9 cellular contexts compared by ENCODE assay signal in genomic region chr16:2683041-2683440, GRCh38. TPM values are rescaled to one million over a fixed set of nuclear protein-coding genes. Genes with fewer than 3 reads are reported as not detected.
DNase-seq lines count a peak whose midpoint lies in the region; ATAC-seq and TF ChIP-seq lines count a peak whose summit lies in the region.
"Not testable (repeated sequence)": the region's sequence is repeated elsewhere in the genome, so short reads cannot be mapped to it uniquely, and the experiment has no call there.
"Had no signal": no experiment of that assay in that cellular context is flagged by ENCODE, and none has a peak within 500 bp of the region (broad histone marks: within the 10 kb centered on the region; RNA-seq: fewer than 3 reads in every experiment).

No MANE protein-coding gene starts in this region.

- intact Hi-C loops in OCI-LY7 (cut with micrococcal nuclease; ENCODE audit: unreplicated experiment): loop anchor here (2.0 kb wide), 1 partner anchor 38 kb away; the partner anchor contains the start of gene PRSS27
- intact Hi-C loops in prostate gland (cut with DNase I); upper lobe of right lung (cut with DNase I): not testable (repeated sequence)

- H3K4me2 ChIP-seq in OCI-LY7 (ENCODE audit: low read length): peak overlapping the region; percentile 73

- peak overlapping the region; percentile 96 for H3K4me3 Mint-ChIP-seq in activated T-cell treated with anti-CD3 and anti-CD28 coated beads, Interleukin-2, amount 50 U/mL, for 24 hours
- H3K4me3 Mint-ChIP-seq in chondrocyte (ENCODE audit: unreplicated experiment): peak overlapping the region; percentile 93

- ATAC-seq in foreskin keratinocyte; lung (ENCODE audit: insufficient read depth, low FRiP score); upper lobe of right lung: not testable (repeated sequence)

- not testable (repeated sequence) for H3K36me3 ChIP-seq in OCI-LY7 (ENCODE audit: insufficient read depth, low read length); lung (ENCODE audit: control insufficient read depth in 2 of 2, insufficient read depth in 2 of 2, low read length in 2 of 2); prostate gland; upper lobe of right lung

- not testable (repeated sequence) for H3K27me3 Mint-ChIP-seq in activated T-cell treated with anti-CD3 and anti-CD28 coated beads, Interleukin-2, amount 50 U/mL, for 24 hours; chondrocyte (ENCODE audit: low read depth)

- H3K4me1 ChIP-seq in OCI-LY7 (ENCODE audit: insufficient read depth, low read length, poor library complexity, severe bottlenecking) (peaks cover 21% of the 10 kb centered on the region), upper lobe of right lung (peaks cover 18% of the 10 kb centered on the region)
- not testable (repeated sequence) for H3K4me1 ChIP-seq in foreskin keratinocyte; lung (ENCODE audit: control insufficient read depth in 2 of 2, insufficient read depth in 2 of 2, low read length in 2 of 2); prostate gland (replicated peaks)

- H3K4me3 ChIP-seq in GM08714 (ENCODE audit: low read length) (peak overlapping the region; percentile 75), OCI-LY7 (ENCODE audit: low read depth, low read length, poor library complexity, severe bottlenecking) (peak overlapping the region; percentile 90), lung (peak overlapping the region; percentile 99), prostate gland (peak overlapping the region; percentile 87 to 88), upper lobe of right lung (peak overlapping the region; percentile 99)

- H3K27me3 ChIP-seq in foreskin keratinocyte; lung (ENCODE audit: control insufficient read depth, insufficient read depth); prostate gland (replicated peaks; ENCODE audit: insufficient read depth); upper lobe of right lung: not testable (repeated sequence)

- not testable (repeated sequence) for TF ChIP-seq POLR2A in prostate gland (IDR thresholded peaks at IDR 0.05)

- WGBS in lung, 2 donors: 8 to 10% methylated on average over 13 of the region's 13 CpGs
- WGBS in prostate gland: 6% methylated on average over 13 of the region's 13 CpGs

- not testable (repeated sequence) for TF ChIP-seq CTCF in OCI-LY7 (conservative IDR thresholded peaks at IDR 0.05; ENCODE audit: low read length); chondrocyte (IDR thresholded peaks at IDR 0.05); foreskin keratinocyte (conservative IDR thresholded peaks at IDR 0.05); lung (IDR thresholded peaks at IDR 0.05; ENCODE audit: control extremely low read depth, extremely low read depth); prostate gland (IDR thresholded peaks at IDR 0.05); upper lobe of right lung (IDR thresholded peaks at IDR 0.05)

- DNase-seq in OCI-LY7 (ENCODE audit: low spot score); activated T-cell treated with anti-CD3 and anti-CD28 coated beads, Interleukin-2, amount 50 U/mL, for 24 hours; chondrocyte (ENCODE audit: low spot score); foreskin keratinocyte; lung (ENCODE audit: low spot score); prostate gland (ENCODE audit: low spot score): not testable (repeated sequence)
- DNase-seq in upper lobe of right lung: peak; percentile 5

- H3K27ac ChIP-seq in OCI-LY7 (ENCODE audit: low read depth, low read length, poor library complexity, severe bottlenecking): not testable (repeated sequence)
- H3K27ac ChIP-seq in foreskin keratinocyte (peak overlapping the region; percentile 94), lung (ENCODE audit: low read depth in 1 of 2, low read length in 1 of 2) (peak overlapping the region; percentile 80 to 95), prostate gland (peak overlapping the region in 1 of 2 donors; percentile 58), upper lobe of right lung (peak overlapping the region; percentile 88)

- CTCF ChIA-PET in OCI-LY7 (lab: Charles Lee; ENCODE audit: unreplicated experiment): not testable (repeated sequence)

- peaks cover 45% of the 10 kb centered on the region for H3K36me3 Mint-ChIP-seq in activated T-cell treated with anti-CD3 and anti-CD28 coated beads, Interleukin-2, amount 50 U/mL, for 24 hours (ENCODE audit: low read depth)
- not testable (repeated sequence) for H3K36me3 Mint-ChIP-seq in chondrocyte (ENCODE audit: low read depth)

- H3K9me2 ChIP-seq in OCI-LY7 (ENCODE audit: insufficient read depth, low read length): not testable (repeated sequence)

- H3K79me2 ChIP-seq in OCI-LY7 (ENCODE audit: insufficient read depth, low read depth, low read length): peaks cover 32% of the 10 kb centered on the region

- peaks cover 13% of the 10 kb centered on the region for H4K20me1 ChIP-seq in OCI-LY7 (ENCODE audit: insufficient read depth, low read length)

- H3K4me1 Mint-ChIP-seq in activated T-cell treated with anti-CD3 and anti-CD28 coated beads, Interleukin-2, amount 50 U/mL, for 24 hours (ENCODE audit: low read depth): peaks cover 43% of the 10 kb centered on the region
- peaks cover 14% of the 10 kb centered on the region for H3K4me1 Mint-ChIP-seq in chondrocyte (ENCODE audit: low read depth)

- H3K27ac Mint-ChIP-seq in activated T-cell treated with anti-CD3 and anti-CD28 coated beads, Interleukin-2, amount 50 U/mL, for 24 hours: peak overlapping the region; percentile 98
- peak overlapping the region; percentile 85 for H3K27ac Mint-ChIP-seq in chondrocyte (ENCODE audit: unreplicated experiment)

- BruUV-seq in OCI-LY7 (replicated peaks; lab: Mats Ljungman, UMichigan): not testable (repeated sequence)

- POLR2A ChIA-PET in OCI-LY7 (lab: Charles Lee): not testable (repeated sequence)

- H3K9me3 Mint-ChIP-seq in activated T-cell treated with anti-CD3 and anti-CD28 coated beads, Interleukin-2, amount 50 U/mL, for 24 hours; chondrocyte (ENCODE audit: low read depth): not testable (repeated sequence)

- not testable (repeated sequence) for H3K9me3 ChIP-seq in OCI-LY7 (ENCODE audit: low read length); lung (ENCODE audit: control insufficient read depth in 2 of 2, insufficient read depth in 1 of 2, low read length in 1 of 2); prostate gland; upper lobe of right lung

- H2AFZ ChIP-seq in OCI-LY7 (ENCODE audit: low read length): peak overlapping the region; percentile 65; the same call in 1 of the 2 replicates

RNA-seq across cellular contexts. Expression of gene KCTD5, which starts 0.7 kb away (rescaled TPM):
- total RNA-seq in OCI-LY7 (2014; rRNA removed; shearing (Covaris generic)): 18.9 and 34.6 TPM in 2 replicates
- total RNA-seq in OCI-LY7 (2022): 25.2 and 25.8 TPM in 2 replicates
- total RNA-seq in chondrocyte: 27.3 to 29.7 TPM (median 27.4 TPM) in 3 replicates
- 27.8 and 28.4 TPM in 2 replicates for total RNA-seq in foreskin keratinocyte
- 22.5 and 23.8 TPM in 2 replicates for polyA plus RNA-seq in foreskin keratinocyte
- 10 to 100 TPM; 18.0 to 31.3 TPM for total RNA-seq in lung
- polyA plus RNA-seq in lung: 10 to 100 TPM; 17.1 to 31.8 TPM
- 10 to 100 TPM; 24.1 to 55.0 TPM for total RNA-seq in prostate gland
- total RNA-seq in upper lobe of right lung: 23.8 TPM

RNA-seq across cellular contexts. Expression of gene PRSS27, which starts 37.0 kb away (rescaled TPM):
- 1.3 and 2.7 TPM in 2 replicates for total RNA-seq in OCI-LY7 (2014; rRNA removed; shearing (Covaris generic))
- total RNA-seq in OCI-LY7 (2022): 5.7 and 7.7 TPM in 2 replicates
- 2.8 to 4.3 TPM (median 3.1 TPM) in 3 replicates for total RNA-seq in chondrocyte
- 0.21 and 0.31 TPM in 2 replicates for total RNA-seq in foreskin keratinocyte
- polyA plus RNA-seq in foreskin keratinocyte: 0.20 and 0.25 TPM in 2 replicates
- total RNA-seq in lung: 1 to 10 TPM; 1.1 to 2.4 TPM
- polyA plus RNA-seq in lung: 1 to 10 TPM; 1.8 to 2.5 TPM
- total RNA-seq in prostate gland: 1 to 10 TPM; 1.9 to 6.9 TPM
- total RNA-seq in upper lobe of right lung: 0.81 TPM
- total RNA-seq: Daoy had no signal
